In genomic region chr14:22973217-22974032, GRCh38 we compare ENCODE assay signal across 8 cellular contexts. TPM values are rescaled to one million over a fixed set of nuclear protein-coding genes. Genes with fewer than 3 reads are reported as not detected.
DNase-seq lines count a peak whose midpoint lies in the region; ATAC-seq and TF ChIP-seq lines count a peak whose summit lies in the region.

No MANE protein-coding gene starts in this region.

- H3K27ac ChIP-seq in A673 (ENCODE audit: low read depth, low read length, poor library complexity, severe bottlenecking): no peak overlapping the region

- no peaks in the 10 kb centered on the region for H3K4me1 Mint-ChIP-seq in activated CD8-positive, alpha-beta T cell treated with anti-CD3 and anti-CD28 coated beads, Interleukin-2, amount 10 ng/mL, durations not matched to agents 7 days and 5 days (ENCODE audit: low read depth)
- peaks cover 51% of the 10 kb centered on the region for H3K4me1 Mint-ChIP-seq in osteocyte (ENCODE audit: unreplicated experiment)

- H3K36me3 ChIP-seq in A673 (ENCODE audit: insufficient read depth, low read length, poor library complexity, severe bottlenecking): peaks cover 54% of the 10 kb centered on the region

- no peaks in the 10 kb centered on the region for H3K9me3 ChIP-seq in A673 (ENCODE audit: low read depth, low read length, poor library complexity, severe bottlenecking)

- TF ChIP-seq CTCF in A673 (conservative IDR thresholded peaks at IDR 0.05; ENCODE audit: low read depth, low read length): peak; percentile 73
- TF ChIP-seq CTCF in foreskin fibroblast (IDR thresholded peaks at IDR 0.05; ENCODE audit: low read depth, low read length): peak; percentile 57
- TF ChIP-seq CTCF in osteocyte (IDR thresholded peaks at IDR 0.05): peak; percentile 76

- BruUV-seq in A673 (replicated peaks; lab: Mats Ljungman, UMichigan): no TSS peak

- no peak overlapping the region for H3K4me3 ChIP-seq in A673 (ENCODE audit: low read depth, low read length, poor library complexity, severe bottlenecking)
- H3K4me3 ChIP-seq in foreskin fibroblast (ENCODE audit: low read depth in 1 of 2, low read length in 2 of 2): no peak overlapping the region

- H3K27me3 Mint-ChIP-seq in activated CD8-positive, alpha-beta T cell treated with anti-CD3 and anti-CD28 coated beads, Interleukin-2, amount 10 ng/mL, durations not matched to agents 7 days and 5 days (ENCODE audit: low read depth): peaks cover 7% of the 10 kb centered on the region
- H3K27me3 Mint-ChIP-seq in osteocyte (ENCODE audit: unreplicated experiment): no peaks in the 10 kb centered on the region

- DNase-seq in A673 (ENCODE audit: low spot score): peak; percentile 78
- DNase-seq in Daoy (ENCODE audit: low read depth): peak; percentile 58
- peak; percentile 55 for DNase-seq in NCI-H1694 (lab: John Stamatoyannopoulos, UW)
- peak; percentile 55 for DNase-seq in activated CD8-positive, alpha-beta T cell treated with anti-CD3 and anti-CD28 coated beads, Interleukin-2, amount 10 ng/mL, durations not matched to agents 7 days and 5 days
- DNase-seq in foreskin fibroblast: peak; percentile 57 to 83
- DNase-seq in osteocyte (ENCODE audit: extremely low spot score, unreplicated experiment): no peak

- CTCF ChIA-PET in A673 (lab: Charles Lee): interaction anchor here (1.0 to 2.0 kb wide), 8 partner anchors 10 to 95 kb away, joined by 3 to 7 read pairs (median 5); partner anchors contain the start of gene HAUS4
- CTCF ChIA-PET in activated CD8-positive, alpha-beta T cell treated with anti-CD3 and anti-CD28 coated beads, Interleukin-2, amount 10 ng/mL, durations not matched to agents 7 days and 5 days (lab: Charles Lee): interaction anchor here (0.6 to 11.7 kb wide), 35 partner anchors 12 to 793 kb away, joined by 3 to 225 read pairs (median 5); partner anchors contain the start of genes AJUBA, CDH24, HAUS4 and PRMT5

- intact Hi-C loops in A673 (cut with micrococcal nuclease; ENCODE audit: unreplicated experiment): no loop called here

- no peak overlapping the region for H3K4me3 Mint-ChIP-seq in activated CD8-positive, alpha-beta T cell treated with anti-CD3 and anti-CD28 coated beads, Interleukin-2, amount 10 ng/mL, durations not matched to agents 7 days and 5 days
- peak overlapping the region; percentile 36 for H3K4me3 Mint-ChIP-seq in osteocyte (ENCODE audit: unreplicated experiment)

- no peaks in the 10 kb centered on the region for H3K27me3 ChIP-seq in A673 (replicated peaks; ENCODE audit: insufficient read depth, low read depth, low read length, poor library complexity)

- no peak for ATAC-seq in activated CD8-positive, alpha-beta T cell treated with anti-CD3 and anti-CD28 coated beads, Interleukin-2, amount 10 ng/mL, durations not matched to agents 7 days and 5 days
- ATAC-seq in HG03175 (IDR thresholded peaks at IDR 0.05; ENCODE audit: unreplicated experiment) (no peak), GM19452 (IDR thresholded peaks at IDR 0.05; ENCODE audit: unreplicated experiment) (no peak)

- H3K36me3 Mint-ChIP-seq in activated CD8-positive, alpha-beta T cell treated with anti-CD3 and anti-CD28 coated beads, Interleukin-2, amount 10 ng/mL, durations not matched to agents 7 days and 5 days (ENCODE audit: low read depth): no peaks in the 10 kb centered on the region
- H3K36me3 Mint-ChIP-seq in osteocyte (ENCODE audit: unreplicated experiment): peaks cover 50% of the 10 kb centered on the region

- POLR2A ChIA-PET in A673 (lab: Charles Lee; ENCODE audit: low non-redundant PET): interaction anchor here (0.6 to 0.7 kb wide), 3 partner anchors 9 to 511 kb away, joined by 3 read pairs; partner anchors contain the start of gene AJUBA
- POLR2A ChIA-PET in activated CD8-positive, alpha-beta T cell treated with anti-CD3 and anti-CD28 coated beads, Interleukin-2, amount 10 ng/mL, durations not matched to agents 7 days and 5 days (lab: Charles Lee): interaction anchor here (0.5 to 1.6 kb wide), 4 partner anchors 10 to 389 kb away, joined by 3 read pairs; partner anchors contain the start of genes CDH24 and HAUS4

- no peak overlapping the region for H3K27ac Mint-ChIP-seq in activated CD8-positive, alpha-beta T cell treated with anti-CD3 and anti-CD28 coated beads, Interleukin-2, amount 10 ng/mL, durations not matched to agents 7 days and 5 days
- peak overlapping the region; percentile 56 for H3K27ac Mint-ChIP-seq in osteocyte (ENCODE audit: unreplicated experiment)

- H3K9me3 Mint-ChIP-seq in activated CD8-positive, alpha-beta T cell treated with anti-CD3 and anti-CD28 coated beads, Interleukin-2, amount 10 ng/mL, durations not matched to agents 7 days and 5 days (ENCODE audit: insufficient read depth): no peaks in the 10 kb centered on the region
- H3K9me3 Mint-ChIP-seq in osteocyte (ENCODE audit: unreplicated experiment): no peaks in the 10 kb centered on the region

- H3K4me1 ChIP-seq in A673 (ENCODE audit: insufficient read depth, low read length, poor library complexity, severe bottlenecking): peaks cover 22% of the 10 kb centered on the region

RNA-seq across cellular contexts. Expression of gene AJUBA, which starts 8.9 kb away (rescaled TPM):
- total RNA-seq in A673 (2021) (37.6 and 43.6 TPM in 2 replicates), osteocyte (111 and 115 TPM in 2 replicates)
- 70.2 and 94.8 TPM in 2 replicates for total RNA-seq in Daoy (2014; rRNA removed; shearing (Covaris generic))
- total RNA-seq in activated CD8-positive, alpha-beta T cell treated with anti-CD3 and anti-CD28 coated beads, Interleukin-2, amount 10 ng/mL, durations not matched to agents 7 days and 5 days: 1 to 10 TPM in 1 of 2 experiments, under 1 TPM in 1; 0.74 to 1.4 TPM

RNA-seq across cellular contexts. Expression of gene HAUS4, which starts 16.5 kb away (rescaled TPM):
- 62.7 and 73.9 TPM in 2 replicates for total RNA-seq in A673 (2021)
- total RNA-seq in Daoy (2014; rRNA removed; shearing (Covaris generic)): 31.0 and 42.7 TPM in 2 replicates
- 10 to 100 TPM; 74.7 to 79.1 TPM for total RNA-seq in activated CD8-positive, alpha-beta T cell treated with anti-CD3 and anti-CD28 coated beads, Interleukin-2, amount 10 ng/mL, durations not matched to agents 7 days and 5 days
- 39.9 and 40.9 TPM in 2 replicates for total RNA-seq in osteocyte

RNA-seq across cellular contexts. Expression of gene C14orf93, which starts 36.5 kb away (rescaled TPM):
- total RNA-seq in A673 (2021) (9.9 and 10.8 TPM in 2 replicates), osteocyte (11.4 and 12.4 TPM in 2 replicates)
- 4.6 and 7.8 TPM in 2 replicates for total RNA-seq in Daoy (2014; rRNA removed; shearing (Covaris generic))
- total RNA-seq in activated CD8-positive, alpha-beta T cell treated with anti-CD3 and anti-CD28 coated beads, Interleukin-2, amount 10 ng/mL, durations not matched to agents 7 days and 5 days: 1 to 10 TPM; 7.8 to 9.0 TPM

RNA-seq across cellular contexts. Expression of gene PRMT5, which starts 44.2 kb away (rescaled TPM):
- total RNA-seq in A673 (2021) (244 and 273 TPM in 2 replicates), osteocyte (58.4 and 68.4 TPM in 2 replicates)
- 150 and 184 TPM in 2 replicates for total RNA-seq in Daoy (2014; rRNA removed; shearing (Covaris generic))
- total RNA-seq in activated CD8-positive, alpha-beta T cell treated with anti-CD3 and anti-CD28 coated beads, Interleukin-2, amount 10 ng/mL, durations not matched to agents 7 days and 5 days: 10 to 100 TPM; 55.5 to 64.9 TPM

RNA-seq across cellular contexts. Expression of gene RBM23, which starts 54.5 kb away (rescaled TPM):
- total RNA-seq in A673 (2021): 105 and 118 TPM in 2 replicates
- total RNA-seq in Daoy (2014; rRNA removed; shearing (Covaris generic)): 105 and 120 TPM in 2 replicates
- 10 to 100 TPM; 77.1 to 81.2 TPM for total RNA-seq in activated CD8-positive, alpha-beta T cell treated with anti-CD3 and anti-CD28 coated beads, Interleukin-2, amount 10 ng/mL, durations not matched to agents 7 days and 5 days
- total RNA-seq in osteocyte: 89.4 and 93.3 TPM in 2 replicates

Comparison
In these comparisons a context has a peak if more than half of its experiments do, and no peak if none do; other contexts are left out.
1. RNA of gene AJUBA, which starts 8.9 kb away (total RNA-seq): 111 to 115 TPM in osteocyte, 70.2 to 94.8 TPM in Daoy and 37.6 to 43.6 TPM in A673; 0.74 to 1.4 TPM in activated CD8-positive, alpha-beta T cell treated with anti-CD3 and anti-CD28 coated beads, Interleukin-2, amount 10 ng/mL, durations not matched to agents 7 days and 5 days; every median in the first group is over 10 times any median in the second.
2. Peak in every context shown above with its lines, with median percentiles within 50 percentile points of each other: CTCF ChIP-seq.